ENCODE assay signal across 18 cellular contexts in the genomic region with DNA sequence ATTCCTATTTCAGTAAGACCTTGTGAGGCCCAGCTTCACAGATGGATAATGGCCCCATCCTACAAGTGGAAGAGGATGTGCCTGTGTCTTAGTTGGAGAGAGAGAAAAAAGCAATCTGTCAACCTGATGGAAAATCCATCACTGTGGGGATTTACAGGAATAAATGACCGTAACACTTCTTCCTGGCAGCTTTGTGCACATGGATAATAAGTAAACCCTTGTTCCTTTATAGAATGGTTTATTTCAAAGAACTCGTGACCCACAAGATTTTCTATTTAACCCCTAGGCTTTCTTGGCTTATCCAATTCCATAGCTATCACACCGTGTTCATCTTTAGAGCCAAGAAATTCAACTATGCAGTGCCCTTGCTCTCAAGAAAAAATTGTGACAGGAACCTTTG.
"Had no signal": no experiment of that assay in that cellular context is flagged by ENCODE, and none has a peak within 500 bp of the region (broad histone marks: within the 10 kb centered on the region; RNA-seq: fewer than 3 reads in every experiment).

No MANE protein-coding gene starts in this region.

- H2AFZ ChIP-seq: parathyroid adenoma had no signal

- H3K4me3 ChIP-seq: esophagus muscularis mucosa, gastroesophageal sphincter, left lung, lower lobe of right lung, prostate gland, skin epidermis, testis, tibial nerve, upper lobe of right lung, vagina had no signal

- H3K9me3 ChIP-seq: esophagus muscularis mucosa, gastroesophageal sphincter, left lung, lower lobe of right lung, prostate gland, testis, tibial nerve, upper lobe of right lung, vagina had no signal

- H3K27me3 ChIP-seq: esophagus muscularis mucosa, gastroesophageal sphincter, left lung, testis, tibial nerve, upper lobe of right lung, vagina had no signal

- DNase-seq: effector memory CD4-positive, alpha-beta T cell; glutamatergic neuron; islet precursor cell; left lung; lower lobe of right lung; midbrain; retina; stimulated activated CD4-positive, alpha-beta T cell treated with anti-CD3 and anti-CD28 coated beads, Interleukin-2, amount 100 ng/mL, for 48 hours; stimulated activated naive CD8-positive, alpha-beta T cell treated with anti-CD3 and anti-CD28 coated beads, Interleukin-15, Interleukin-2, amounts not matched to agents 100 U/mL and 50 U/mL, for 24 hours; testis; upper lobe of right lung had no signal

- H3K27ac ChIP-seq: esophagus muscularis mucosa, gastroesophageal sphincter, left lung, lower lobe of right lung, parathyroid adenoma, prostate gland, skin epidermis, testis, tibial nerve, upper lobe of right lung, vagina had no signal

- H3K4me1 ChIP-seq: gastroesophageal sphincter, left lung, lower lobe of right lung, parathyroid adenoma, prostate gland, testis, tibial nerve, upper lobe of right lung, vagina had no signal

- H3K79me2 ChIP-seq: parathyroid adenoma had no signal

- H3K9ac ChIP-seq: parathyroid adenoma had no signal

- H3K36me3 ChIP-seq: esophagus muscularis mucosa, gastroesophageal sphincter, left lung, lower lobe of right lung, prostate gland, tibial nerve, upper lobe of right lung, vagina had no signal
